23 cellular contexts compared by ENCODE assay signal in the genomic region with DNA sequence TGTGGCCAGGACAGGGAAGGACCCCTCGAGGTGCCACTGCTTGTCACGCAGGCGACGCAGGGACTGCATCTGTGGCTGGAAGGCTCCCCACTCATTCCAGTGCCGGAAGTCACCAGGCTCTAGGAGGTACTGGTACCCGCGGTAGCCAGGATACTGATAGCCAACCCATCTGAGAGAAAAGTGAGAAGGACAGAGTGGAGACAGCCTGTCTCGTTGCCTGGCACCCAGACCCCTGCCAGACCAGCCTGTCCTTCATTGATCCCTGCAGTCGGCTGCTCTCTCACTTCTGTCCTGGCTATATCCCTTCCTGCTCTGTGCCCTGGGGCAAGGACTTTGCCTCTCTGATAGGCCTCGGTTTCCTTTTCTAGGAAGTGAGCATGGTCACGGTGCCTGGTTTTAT. TPM values are rescaled to one million over a fixed set of nuclear protein-coding genes. Genes with fewer than 3 reads are reported as not detected.
"Had no signal": no experiment of that assay in that cellular context is flagged by ENCODE, and none has a peak within 500 bp of the region (broad histone marks: within the 10 kb centered on the region; RNA-seq: fewer than 3 reads in every experiment).

No MANE protein-coding gene starts in this region.

- H3K36me3 ChIP-seq: adrenal gland, breast epithelium, esophagus squamous epithelium, heart right ventricle, thoracic aorta, upper lobe of right lung had no signal

- H3K4me1 ChIP-seq: adrenal gland, breast epithelium, esophagus squamous epithelium, heart right ventricle, parathyroid adenoma, upper lobe of right lung had no signal

- H3K27ac ChIP-seq: adrenal gland, breast epithelium, esophagus squamous epithelium, heart right ventricle, parathyroid adenoma, thoracic aorta, upper lobe of right lung had no signal

- DNase-seq: activated B cell treated with CpG ODN at 0.5 μM for 24 hours; activated CD4-positive, alpha-beta memory T cell treated with anti-CD3 and anti-CD28 coated beads for 36 hours; activated CD4-positive, alpha-beta T cell treated with anti-CD3 and anti-CD28 coated beads for 4 hours; activated gamma-delta T cell treated with Interleukin-2 at 50 U/mL for 16 hours; activated T-cell treated with anti-CD3 and anti-CD28 coated beads for 4 hours; adrenal gland; cortex of kidney; effector CD4-positive, alpha-beta T cell; esophagus squamous epithelium; heart right ventricle; left ventricle myocardium superior; naive thymus-derived CD4-positive, alpha-beta T cell; stimulated activated naive B cell treated with anti-CD40 and anti-IgM and Interleukin-4, amounts not matched to agents 10 μg/mL and 1 μg/mL and 100 μg/mL, for 72 hours; upper lobe of right lung had no signal

- H3K9ac ChIP-seq: parathyroid adenoma had no signal

- H2AFZ ChIP-seq: parathyroid adenoma had no signal

- H3K27me3 Mint-ChIP-seq: activated CD4-positive, alpha-beta memory T cell treated with anti-CD3 and anti-CD28 coated beads for 36 hours; stimulated activated naive B cell treated with anti-CD40 and anti-IgM and Interleukin-4, amounts not matched to agents 10 μg/mL and 1 μg/mL and 100 μg/mL, for 72 hours had no signal

- H3K4me1 Mint-ChIP-seq: activated B cell treated with CpG ODN at 0.5 μM for 24 hours; stimulated activated naive B cell treated with anti-CD40 and anti-IgM and Interleukin-4, amounts not matched to agents 10 μg/mL and 1 μg/mL and 100 μg/mL, for 72 hours had no signal

- H3K9me3 ChIP-seq: adrenal gland, breast epithelium, esophagus squamous epithelium, heart right ventricle, thoracic aorta, upper lobe of right lung had no signal

- H3K4me3 Mint-ChIP-seq: activated B cell treated with CpG ODN at 0.5 μM for 24 hours; activated CD4-positive, alpha-beta memory T cell treated with anti-CD3 and anti-CD28 coated beads for 36 hours; activated T-helper 1 cell treated with anti-CD3 and anti-CD28 coated beads, Interleukin-12 subunit alpha, Interleukin-12 subunit beta, Interleukin-2, Interleukin-4 antibody, amounts not matched to agents 30 ng/mL and 10 ng/mL and 1 ng/mL, durations not matched to agents 14 hours and 24 hours and 36 hours; naive thymus-derived CD4-positive, alpha-beta T cell; stimulated activated naive B cell treated with anti-CD40 and anti-IgM and Interleukin-4, amounts not matched to agents 10 μg/mL and 1 μg/mL and 100 μg/mL, for 72 hours had no signal

- H3K36me3 Mint-ChIP-seq: activated CD4-positive, alpha-beta memory T cell treated with anti-CD3 and anti-CD28 coated beads for 36 hours; activated naive CD4-positive, alpha-beta T cell treated with anti-CD3 and anti-CD28 coated beads, Interleukin-2, amount 50 U/mL, for 72 hours; stimulated activated naive B cell treated with anti-CD40 and anti-IgM and Interleukin-4, amounts not matched to agents 10 μg/mL and 1 μg/mL and 100 μg/mL, for 72 hours had no signal

- H3K4me3 ChIP-seq: adrenal gland, breast epithelium, esophagus squamous epithelium, heart right ventricle, thoracic aorta, upper lobe of right lung had no signal

- H3K79me2 ChIP-seq: parathyroid adenoma had no signal

- H3K27ac Mint-ChIP-seq: activated B cell treated with CpG ODN at 0.5 μM for 24 hours; activated CD4-positive, alpha-beta memory T cell treated with anti-CD3 and anti-CD28 coated beads for 36 hours; activated naive CD4-positive, alpha-beta T cell treated with anti-CD3 and anti-CD28 coated beads, Interleukin-2, amount 50 U/mL, for 72 hours; activated T-helper 1 cell treated with anti-CD3 and anti-CD28 coated beads, Interleukin-12 subunit alpha, Interleukin-12 subunit beta, Interleukin-2, Interleukin-4 antibody, amounts not matched to agents 30 ng/mL and 10 ng/mL and 1 ng/mL, durations not matched to agents 14 hours and 24 hours and 36 hours; naive thymus-derived CD4-positive, alpha-beta T cell; stimulated activated naive B cell treated with anti-CD40 and anti-IgM and Interleukin-4, amounts not matched to agents 10 μg/mL and 1 μg/mL and 100 μg/mL, for 72 hours had no signal

- H3K9me3 Mint-ChIP-seq: activated B cell treated with CpG ODN at 0.5 μM for 24 hours; activated CD4-positive, alpha-beta memory T cell treated with anti-CD3 and anti-CD28 coated beads for 36 hours; activated naive CD4-positive, alpha-beta T cell treated with anti-CD3 and anti-CD28 coated beads, Interleukin-2, amount 50 U/mL, for 72 hours; activated T-helper 1 cell treated with anti-CD3 and anti-CD28 coated beads, Interleukin-12 subunit alpha, Interleukin-12 subunit beta, Interleukin-2, Interleukin-4 antibody, amounts not matched to agents 30 ng/mL and 10 ng/mL and 1 ng/mL, durations not matched to agents 14 hours and 24 hours and 36 hours; naive thymus-derived CD4-positive, alpha-beta T cell; stimulated activated naive B cell treated with anti-CD40 and anti-IgM and Interleukin-4, amounts not matched to agents 10 μg/mL and 1 μg/mL and 100 μg/mL, for 72 hours had no signal

- H3K27me3 ChIP-seq: adrenal gland, breast epithelium, heart right ventricle, upper lobe of right lung had no signal

RNA-seq across cellular contexts. Expression of a gene that starts 18.3 kb away (rescaled TPM):
- total RNA-seq: activated B cell treated with CpG ODN at 0.5 μM for 24 hours; activated naive CD4-positive, alpha-beta T cell treated with anti-CD3 and anti-CD28 coated beads, Interleukin-2, amount 50 U/mL, for 72 hours; activated T-helper 1 cell treated with anti-CD3 and anti-CD28 coated beads, Interleukin-12 subunit alpha, Interleukin-12 subunit beta, Interleukin-2, Interleukin-4 antibody, amounts not matched to agents 30 ng/mL and 10 ng/mL and 1 ng/mL, durations not matched to agents 14 hours and 24 hours and 36 hours; astrocyte; endothelial cell of umbilical vein; naive thymus-derived CD4-positive, alpha-beta T cell had no signal
- polyA plus RNA-seq: endothelial cell of umbilical vein; naive thymus-derived CD4-positive, alpha-beta T cell had no signal

RNA-seq across cellular contexts. Expression of a gene that starts 22.3 kb away (rescaled TPM):
- total RNA-seq: activated B cell treated with CpG ODN at 0.5 μM for 24 hours; activated naive CD4-positive, alpha-beta T cell treated with anti-CD3 and anti-CD28 coated beads, Interleukin-2, amount 50 U/mL, for 72 hours; activated T-helper 1 cell treated with anti-CD3 and anti-CD28 coated beads, Interleukin-12 subunit alpha, Interleukin-12 subunit beta, Interleukin-2, Interleukin-4 antibody, amounts not matched to agents 30 ng/mL and 10 ng/mL and 1 ng/mL, durations not matched to agents 14 hours and 24 hours and 36 hours; adrenal gland; breast epithelium; endothelial cell of umbilical vein; esophagus squamous epithelium; left ventricle myocardium superior; mucosa of gallbladder; naive thymus-derived CD4-positive, alpha-beta T cell; sciatic nerve; thoracic aorta; upper lobe of right lung had no signal
- polyA plus RNA-seq: adrenal gland; endothelial cell of umbilical vein; heart right ventricle; naive thymus-derived CD4-positive, alpha-beta T cell had no signal
